8 cellular contexts compared by ENCODE assay signal in the genomic region with DNA sequence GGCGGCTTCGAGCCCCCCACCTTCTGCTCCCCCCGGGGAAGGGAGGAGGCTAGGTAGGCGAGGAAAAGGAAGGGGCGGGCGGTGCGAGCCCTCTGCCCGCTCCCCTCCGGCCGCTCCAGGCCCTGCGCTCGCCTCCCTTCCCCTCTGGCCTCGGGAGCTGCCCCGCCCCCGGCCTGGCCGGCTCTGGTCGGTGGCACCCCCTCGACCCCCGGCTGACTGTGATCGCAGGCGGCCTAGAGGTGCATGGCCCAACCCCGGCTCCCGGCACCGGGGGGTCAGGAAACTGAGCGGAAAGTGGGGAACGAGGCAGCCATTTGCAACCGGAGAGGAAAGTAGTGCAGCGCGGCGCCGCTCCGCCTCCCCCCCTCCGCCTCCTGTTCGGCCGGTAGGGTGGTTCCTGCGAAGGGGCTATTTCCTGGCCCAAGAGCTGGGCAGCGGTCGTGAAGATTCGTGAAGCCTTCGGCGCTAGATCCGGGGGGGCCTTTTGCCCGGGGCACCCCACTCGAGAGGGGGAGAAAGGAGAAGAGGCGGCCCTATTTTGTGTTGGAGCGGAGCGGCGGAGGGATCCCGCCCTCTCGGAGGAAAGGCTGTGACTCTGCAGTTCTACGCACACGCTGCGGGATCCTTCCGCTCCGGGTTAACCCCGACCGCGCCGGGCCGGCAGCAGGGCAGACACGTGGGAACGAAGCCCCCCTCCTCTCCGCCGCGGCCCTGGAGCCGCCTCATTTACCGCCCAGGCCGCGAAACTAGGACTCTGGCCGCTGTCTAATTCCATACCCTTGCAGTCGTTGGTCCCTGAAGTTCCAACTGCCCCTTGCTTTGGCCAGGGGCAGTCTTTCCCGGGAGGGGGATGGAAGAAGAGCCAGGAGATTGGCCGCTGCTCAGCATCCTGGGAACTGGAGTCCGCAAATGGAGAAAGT. TPM values are rescaled to one million over a fixed set of nuclear protein-coding genes. Genes with fewer than 3 reads are reported as not detected.
A peak's percentile ranks its signal among the peaks of the same experiment; 100 is the strongest.
DNase-seq lines count a peak whose midpoint lies in the region; ATAC-seq, FAIRE-seq and TF ChIP-seq lines count a peak whose summit lies in the region.

A gene with protein sequence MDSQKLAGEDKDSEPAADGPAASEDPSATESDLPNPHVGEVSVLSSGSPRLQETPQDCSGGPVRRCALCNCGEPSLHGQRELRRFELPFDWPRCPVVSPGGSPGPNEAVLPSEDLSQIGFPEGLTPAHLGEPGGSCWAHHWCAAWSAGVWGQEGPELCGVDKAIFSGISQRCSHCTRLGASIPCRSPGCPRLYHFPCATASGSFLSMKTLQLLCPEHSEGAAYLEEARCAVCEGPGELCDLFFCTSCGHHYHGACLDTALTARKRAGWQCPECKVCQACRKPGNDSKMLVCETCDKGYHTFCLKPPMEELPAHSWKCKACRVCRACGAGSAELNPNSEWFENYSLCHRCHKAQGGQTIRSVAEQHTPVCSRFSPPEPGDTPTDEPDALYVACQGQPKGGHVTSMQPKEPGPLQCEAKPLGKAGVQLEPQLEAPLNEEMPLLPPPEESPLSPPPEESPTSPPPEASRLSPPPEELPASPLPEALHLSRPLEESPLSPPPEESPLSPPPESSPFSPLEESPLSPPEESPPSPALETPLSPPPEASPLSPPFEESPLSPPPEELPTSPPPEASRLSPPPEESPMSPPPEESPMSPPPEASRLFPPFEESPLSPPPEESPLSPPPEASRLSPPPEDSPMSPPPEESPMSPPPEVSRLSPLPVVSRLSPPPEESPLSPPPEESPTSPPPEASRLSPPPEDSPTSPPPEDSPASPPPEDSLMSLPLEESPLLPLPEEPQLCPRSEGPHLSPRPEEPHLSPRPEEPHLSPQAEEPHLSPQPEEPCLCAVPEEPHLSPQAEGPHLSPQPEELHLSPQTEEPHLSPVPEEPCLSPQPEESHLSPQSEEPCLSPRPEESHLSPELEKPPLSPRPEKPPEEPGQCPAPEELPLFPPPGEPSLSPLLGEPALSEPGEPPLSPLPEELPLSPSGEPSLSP (N-terminal part only) (minus strand): TSS at position 558 of the 920 bp plus-strand sequence. CDS start 5,470 bp downstream, outside the sequence.

- H3K79me2 ChIP-seq in DOHH2 (ENCODE audit: control insufficient read depth, low read length) (peaks cover 64% of the 10 kb centered on the region), SU-DHL-6 (ENCODE audit: insufficient read depth, low read length) (peaks cover 55% of the 10 kb centered on the region)

- peaks cover 43% of the 10 kb centered on the region for H3K4me1 Mint-ChIP-seq in activated naive CD8-positive, alpha-beta T cell treated with anti-CD3 and anti-CD28 coated beads, Interleukin-2, amount 10 ng/mL, durations not matched to agents 7 days and 5 days

- H3K9me3 Mint-ChIP-seq in activated naive CD8-positive, alpha-beta T cell treated with anti-CD3 and anti-CD28 coated beads, Interleukin-2, amount 10 ng/mL, durations not matched to agents 7 days and 5 days: no peaks in the 10 kb centered on the region

- H3K4me3 Mint-ChIP-seq in activated naive CD8-positive, alpha-beta T cell treated with anti-CD3 and anti-CD28 coated beads, Interleukin-2, amount 10 ng/mL, durations not matched to agents 7 days and 5 days: peak within 1 kb of the TSS; percentile 95

- H4K20me1 ChIP-seq in DOHH2 (ENCODE audit: control insufficient read depth, insufficient read depth, low read depth, low read length) (peaks cover 19% of the 10 kb centered on the region), SU-DHL-6 (ENCODE audit: low read depth, low read length) (peaks cover 15% of the 10 kb centered on the region; the same call in 1 of the 2 replicates)

- H3K9me2 ChIP-seq in DOHH2 (replicated peaks; ENCODE audit: control insufficient read depth, low read length): no peaks in the 10 kb centered on the region
- H3K9me2 ChIP-seq in SU-DHL-6 (replicated peaks; ENCODE audit: insufficient read depth, low read length): no peaks in the 10 kb centered on the region

- TF ChIP-seq POLR2A in thyroid gland (IDR thresholded peaks at IDR 0.05): peak in 1 of 2 donors; percentile 61

- TF ChIP-seq CTCF in DOHH2 (IDR thresholded peaks at IDR 0.05; ENCODE audit: low read depth, low read length, poor library complexity, severe bottlenecking) (peak; percentile 16), HEK293 (tag by site-specific recombination; IDR thresholded peaks at IDR 0.05) (peak; percentile 94), SU-DHL-6 (IDR thresholded peaks at IDR 0.05; ENCODE audit: insufficient read depth, low read length, poor library complexity, severe bottlenecking) (no peak), pancreas (IDR thresholded peaks at IDR 0.05) (peak in 1 of 4 donors; percentile 18), thyroid gland (IDR thresholded peaks at IDR 0.05) (peak in 4 of 6 experiments; percentile 23 to 84 (median 51))

- peaks cover 6% of the 10 kb centered on the region; the same call in 1 of the 2 replicates for H3F3A ChIP-seq in DOHH2 (ENCODE audit: control insufficient read depth, insufficient read depth)
- H3F3A ChIP-seq in SU-DHL-6 (ENCODE audit: insufficient read depth): peaks cover 10% of the 10 kb centered on the region

- WGBS in pancreas, 2 donors: 0 to 1% methylated on average over 59 to 74 of the region's 74 CpGs
- 0 to 1% methylated on average over 22 to 24 of the region's 74 CpGs for WGBS in thyroid gland, 2 donors

- H3K9me3 ChIP-seq in DOHH2 (ENCODE audit: control insufficient read depth, insufficient read depth, low read length): no peaks in the 10 kb centered on the region
- H3K9me3 ChIP-seq in HEK293 (ENCODE audit: control insufficient read depth, insufficient read depth, low read depth, low read length): no peaks in the 10 kb centered on the region
- H3K9me3 ChIP-seq in SU-DHL-6 (ENCODE audit: insufficient read depth, low read length): no peaks in the 10 kb centered on the region
- no peaks in the 10 kb centered on the region for H3K9me3 ChIP-seq in pancreas
- no peaks in the 10 kb centered on the region for H3K9me3 ChIP-seq in thyroid gland

- FAIRE-seq in pancreas (lab: Jason Lieb, UNC): no peak

- H3K4me1 ChIP-seq in DOHH2 (ENCODE audit: control insufficient read depth, low read length) (peaks cover 43% of the 10 kb centered on the region), HEK293 (ENCODE audit: control insufficient read depth, insufficient read depth, low read length) (peaks cover 11% of the 10 kb centered on the region), pancreas (peaks cover 9 to 27% (median 21%) of the 10 kb centered on the region in 3 donors), thyroid gland (peaks cover 35 to 38% of the 10 kb centered on the region in 2 donors)

- DNase-seq in NCI-H1105 treated with DMSO at 0.1 percent for 48 hours (lab: John Stamatoyannopoulos, UW): peak; percentile 75
- DNase-seq in activated naive CD8-positive, alpha-beta T cell treated with anti-CD3 and anti-CD28 coated beads, Interleukin-2, amount 10 ng/mL, durations not matched to agents 7 days and 5 days: peak; percentile 91
- DNase-seq in Right ventricle myocardium superior: peak; percentile 95
- peak; percentile 82 to 94 (median 90) for DNase-seq in pancreas
- peak; percentile 90 to 91 for DNase-seq in thyroid gland

- H3K27ac ChIP-seq in DOHH2 (ENCODE audit: low read depth, low read length) (peak within 1 kb of the TSS; percentile 76), HEK293 (ENCODE audit: extremely low read depth, low read depth, low read length) (peak within 1 kb of the TSS; percentile 93), SU-DHL-6 (ENCODE audit: low read depth, low read length) (peak within 1 kb of the TSS; percentile 78), pancreas (peak within 1 kb of the TSS; percentile 81 to 93 (median 90)), thyroid gland (peak within 1 kb of the TSS; percentile 96 to 99 (median 97))

- H3K27ac Mint-ChIP-seq in activated naive CD8-positive, alpha-beta T cell treated with anti-CD3 and anti-CD28 coated beads, Interleukin-2, amount 10 ng/mL, durations not matched to agents 7 days and 5 days: peak within 1 kb of the TSS; percentile 92

- peak within 1 kb of the TSS; percentile 96 for H3K9ac ChIP-seq in SU-DHL-6 (ENCODE audit: low read length)

- H3K36me3 ChIP-seq in DOHH2 (ENCODE audit: control insufficient read depth, low read length) (peaks cover 27% of the 10 kb centered on the region), HEK293 (ENCODE audit: control insufficient read depth in 2 of 2, insufficient read depth in 1 of 2, low read length in 2 of 2) (peaks cover 0 to 4% of the 10 kb centered on the region in 2 experiments; a peak in 1 of 3 replicates), SU-DHL-6 (ENCODE audit: low read length) (no peaks in the 10 kb centered on the region), pancreas (no peaks in the 10 kb centered on the region), thyroid gland (no peaks in the 10 kb centered on the region)

- peak within 1 kb of the TSS; percentile 94 for H2AFZ ChIP-seq in SU-DHL-6 (ENCODE audit: low read depth, low read length, severe bottlenecking)

- H3K4me3 ChIP-seq in DOHH2 (ENCODE audit: low read length) (peak within 1 kb of the TSS; percentile 92), HEK293 (ENCODE audit: low read depth, low read length) (peak within 1 kb of the TSS; percentile 95), SU-DHL-6 (ENCODE audit: insufficient read depth, low read length, poor library complexity, severe bottlenecking) (peak within 1 kb of the TSS; percentile 98), pancreas (peak within 1 kb of the TSS; percentile 93 to 99 (median 95)), thyroid gland (replicated peaks in 1 of 3) (peak within 1 kb of the TSS; percentile 75 to 98 (median 94))

- H3K4me2 ChIP-seq in DOHH2 (ENCODE audit: low read length) (peak within 1 kb of the TSS; percentile 82), SU-DHL-6 (ENCODE audit: low read depth, low read length, poor library complexity, severe bottlenecking) (peak within 1 kb of the TSS; percentile 96)

- ATAC-seq in activated naive CD8-positive, alpha-beta T cell treated with anti-CD3 and anti-CD28 coated beads, Interleukin-2, amount 10 ng/mL, durations not matched to agents 7 days and 5 days (ENCODE audit: low read depth): peak; percentile 72
- peak; percentile 90 for ATAC-seq in Right ventricle myocardium superior (ENCODE audit: poor library complexity)
- peak; percentile 86 to 93 (median 89) for ATAC-seq in pancreas

- peaks cover 3% of the 10 kb centered on the region for H3K36me3 Mint-ChIP-seq in activated naive CD8-positive, alpha-beta T cell treated with anti-CD3 and anti-CD28 coated beads, Interleukin-2, amount 10 ng/mL, durations not matched to agents 7 days and 5 days

- no peaks in the 10 kb centered on the region for H3K27me3 Mint-ChIP-seq in activated naive CD8-positive, alpha-beta T cell treated with anti-CD3 and anti-CD28 coated beads, Interleukin-2, amount 10 ng/mL, durations not matched to agents 7 days and 5 days

- POLR2A ChIA-PET in HEK293 (lab: Yijun Ruan, JAX): interaction anchor here (1.1 to 3.6 kb wide), 4 partner anchors 9 to 128 kb away, joined by 4 to 26 read pairs (median 6); partner anchors contain the start of genes RHEBL1 and TUBA1B
- POLR2A ChIA-PET in activated naive CD8-positive, alpha-beta T cell treated with anti-CD3 and anti-CD28 coated beads, Interleukin-2, amount 10 ng/mL, durations not matched to agents 7 days and 5 days (lab: Charles Lee): interaction anchor here (1.5 to 3.8 kb wide), 3 partner anchors 9 to 206 kb away, joined by 6 to 24 read pairs (median 17); partner anchors contain the start of genes RHEBL1 and TUBA1B

- intact Hi-C loops in Right ventricle myocardium superior (cut with DNase I): no loop called here
- intact Hi-C loops in pancreas (cut with DNase I): no loop called here
- intact Hi-C loops in thyroid gland (cut with DNase I): no loop called here

- CTCF ChIA-PET in HEK293 (lab: Yijun Ruan, JAX): interaction anchor here (0.7 to 1.6 kb wide), 2 partner anchors 12 to 38 kb away, joined by 3 read pairs; no protein-coding TSS in a partner anchor

- H3K27me3 ChIP-seq in DOHH2 (ENCODE audit: control insufficient read depth, low read length) (no peaks in the 10 kb centered on the region), SU-DHL-6 (ENCODE audit: low read length) (no peaks in the 10 kb centered on the region), pancreas (no peaks in the 10 kb centered on the region), thyroid gland (no peaks in the 10 kb centered on the region)

RNA-seq across cellular contexts. Expression of the gene that starts here (rescaled TPM):
- total RNA-seq in activated naive CD8-positive, alpha-beta T cell treated with anti-CD3 and anti-CD28 coated beads, Interleukin-2, amount 10 ng/mL, durations not matched to agents 7 days and 5 days: 100 to 1,000 TPM; 123 to 129 TPM
- 38.1 TPM for total RNA-seq in Right ventricle myocardium superior
- total RNA-seq in pancreas: 10 to 100 TPM; 35.8 to 53.0 (median 39.5) TPM
- polyA plus RNA-seq in pancreas: 10 to 100 TPM; 20.0 to 79.3 TPM
- total RNA-seq in thyroid gland: 100 to 1,000 TPM in 1 of 4 donors, 10 to 100 TPM in 3; 42.5 to 107 (median 71.6) TPM

Comparison
In these comparisons a context has a peak if more than half of its experiments do, and no peak if none do; other contexts are left out.
1. Peak in every context shown above with its lines: DNase-seq, ATAC-seq, H3K4me3 ChIP-seq and H3K27ac ChIP-seq.